Comparison of ENCODE assay signal across 21 cellular contexts in the genomic region with DNA sequence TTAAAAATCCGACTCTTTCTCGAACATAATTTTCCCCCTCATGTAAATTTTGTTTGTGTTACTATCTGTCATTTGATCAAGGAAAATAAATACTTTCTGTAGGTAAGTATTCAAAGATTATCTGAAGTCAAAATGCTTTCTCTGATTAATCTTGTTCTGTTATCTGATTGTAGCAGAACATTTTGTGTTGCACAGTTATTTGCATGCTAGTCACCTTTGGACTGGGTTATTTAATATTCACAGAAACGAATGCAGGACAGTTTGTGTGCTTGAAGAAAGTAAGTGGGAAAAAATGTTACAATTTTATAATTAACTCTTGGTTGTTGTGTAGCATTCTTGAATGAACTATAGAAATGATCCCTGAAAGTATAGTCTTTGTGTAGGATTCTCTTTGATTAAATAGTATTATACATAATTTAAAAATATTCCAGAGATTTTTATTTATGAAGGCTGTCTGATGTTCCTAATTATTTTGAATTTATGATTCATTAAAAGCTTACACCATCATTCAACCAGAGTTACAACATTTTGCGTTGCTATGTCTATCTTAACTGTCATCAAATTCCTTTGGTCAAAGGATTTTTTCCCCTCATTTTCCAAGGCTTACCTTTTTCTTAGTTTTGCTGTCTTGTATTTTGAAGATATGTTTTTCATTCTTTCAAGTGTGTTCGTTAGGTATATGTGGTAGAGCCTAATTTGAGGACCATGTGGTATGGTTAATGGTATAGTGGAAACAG.
A peak's percentile ranks its signal among the peaks of the same experiment; 100 is the strongest.
DNase-seq lines count a peak whose midpoint lies in the region; ATAC-seq, FAIRE-seq and TF ChIP-seq lines count a peak whose summit lies in the region.
"Had no signal": no experiment of that assay in that cellular context is flagged by ENCODE, and none has a peak within 500 bp of the region (broad histone marks: within the 10 kb centered on the region; RNA-seq: fewer than 3 reads in every experiment).

No MANE protein-coding gene starts in this region.

- DNase-seq in D721Med (ENCODE audit: insufficient read length, low spot score) (no peak), M059J (ENCODE audit: low read depth) (peak; percentile 52), fibroblast of mammary gland (ENCODE audit: low read depth) (peak; percentile 20), pancreas (no peak), NCI-H69 (lab: John Stamatoyannopoulos, UW) (no peak)
- no peak for DNase-seq in activated CD4-positive, alpha-beta T cell treated with anti-CD3 and anti-CD28 coated beads for 4 hours
- DNase-seq: CD4-positive, CD25-positive, alpha-beta regulatory T cell; DMS53; Karpas-422; MV-4-11; NCI-H1105 treated with DMSO at 0.1 percent for 48 hours; NCI-H2029 treated with DMSO at 0.1 percent for 48 hours; NCI-H2227 treated with DMSO at 0.1 percent for 48 hours; NCI-H526 treated with DMSO at 0.1 percent for 48 hours; SHP77 had no signal

- H3K36me3 ChIP-seq in pancreas: no peaks in the 10 kb centered on the region

- TF ChIP-seq CTCF in D721Med (IDR thresholded peaks at IDR 0.05; ENCODE audit: insufficient read depth, missing control alignments) (no peak), fibroblast of mammary gland (conservative IDR thresholded peaks at IDR 0.05; ENCODE audit: control insufficient read depth, insufficient read depth, low read depth, low read length) (no peak), pancreas (IDR thresholded peaks at IDR 0.05) (no peak)

- FAIRE-seq in D721Med (lab: Jason Lieb, UNC) (peak; percentile 44), pancreas (lab: Jason Lieb, UNC) (no peak)
- FAIRE-seq: G401.6, H1 had no signal

- intact Hi-C loops in pancreas (cut with DNase I): no loop called here

- H3K4me3 ChIP-seq in fibroblast of mammary gland (ENCODE audit: control insufficient read depth, low read depth, low read length) (no peak overlapping the region), pancreas (no peak overlapping the region)

- no peaks in the 10 kb centered on the region for H3K27me3 ChIP-seq in pancreas

- H3K9me3 ChIP-seq in pancreas: no peaks in the 10 kb centered on the region

- H3K4me1 ChIP-seq in pancreas: peaks cover 0 to 33% (median 18%) of the 10 kb centered on the region in 3 donors

- ATAC-seq in pancreas (peak; percentile 23 to 63 (median 41)), HG02763 (IDR thresholded peaks at IDR 0.05; ENCODE audit: unreplicated experiment) (no peak), GM19455 (IDR thresholded peaks at IDR 0.05; ENCODE audit: unreplicated experiment) (no peak)
- ATAC-seq: Panc1 had no signal

- WGBS in pancreas, 2 donors: 39 to 48% methylated on average over 5 of the region's 5 CpGs

- peak overlapping the region; percentile 27 to 70 (median 46) for H3K27ac ChIP-seq in pancreas
- H3K27ac ChIP-seq: RWPE1 had no signal

Comparison
In these comparisons a context has a peak if more than half of its experiments do, and no peak if none do; other contexts are left out.
1. DNase-seq: peak in M059J (single experiment) and fibroblast of mammary gland (single experiment); none in D721Med (single experiment), pancreas (0 of 6), activated CD4-positive, alpha-beta T cell treated with anti-CD3 and anti-CD28 coated beads for 4 hours (0 of 2) and NCI-H69 (single experiment).
2. ATAC-seq: peak in pancreas (4 of 4); none in HG02763 (single experiment) and GM19455 (single experiment).